Comparison of ENCODE assay signal across 10 cellular contexts in genomic region chr22:41541484-41541883, GRCh38. TPM values are rescaled to one million over a fixed set of nuclear protein-coding genes. Genes with fewer than 3 reads are reported as not detected.
DNase-seq lines count a peak whose midpoint lies in the region; ATAC-seq and TF ChIP-seq lines count a peak whose summit lies in the region.
"Had no signal": no experiment of that assay in that cellular context is flagged by ENCODE, and none has a peak within 500 bp of the region (broad histone marks: within the 10 kb centered on the region; RNA-seq: fewer than 3 reads in every experiment).

No MANE protein-coding gene starts in this region.

- H3K27me3 Mint-ChIP-seq in CD4-positive, alpha-beta T cell: no peaks in the 10 kb centered on the region
- no peaks in the 10 kb centered on the region for H3K27me3 Mint-ChIP-seq in IgD-negative memory B cell
- H3K27me3 Mint-ChIP-seq in activated naive CD8-positive, alpha-beta T cell treated with anti-CD3 and anti-CD28 coated beads, Interleukin-2, amount 50 U/mL, for 24 hours: no peaks in the 10 kb centered on the region
- H3K27me3 Mint-ChIP-seq in naive thymus-derived CD8-positive, alpha-beta T cell: no peaks in the 10 kb centered on the region

- intact Hi-C loops in CD4-positive, alpha-beta T cell (cut with DNase I, micrococcal nuclease): loop anchor here in 1 of 2 experiments (5.0 to 10.0 kb wide), 2 partner anchors 74 to 257 kb away; partner anchors contain the start of genes ACO2, PHF5A and RANGAP1

- POLR2A ChIA-PET in CD4-positive, alpha-beta T cell (lab: Charles Lee): no interaction called here
- POLR2A ChIA-PET in naive thymus-derived CD8-positive, alpha-beta T cell (lab: Charles Lee): interaction anchor here (1.0 kb wide), 1 partner anchor 10 kb away, joined by 3 read pairs; no protein-coding TSS in a partner anchor

- no peaks in the 10 kb centered on the region for H3K27me3 ChIP-seq in CD4-positive, alpha-beta T cell (ENCODE audit: control insufficient read depth, insufficient read depth, low read length)

- ATAC-seq in CD4-positive, alpha-beta T cell (ENCODE audit: poor library complexity): no peak
- ATAC-seq in activated naive CD8-positive, alpha-beta T cell treated with anti-CD3 and anti-CD28 coated beads, Interleukin-2, amount 50 U/mL, for 24 hours: no peak
- no peak for ATAC-seq in naive thymus-derived CD8-positive, alpha-beta T cell
- no peak for ATAC-seq in HG02763 (IDR thresholded peaks at IDR 0.05; ENCODE audit: unreplicated experiment)

- no peak for DNase-seq in CD4-positive, alpha-beta T cell
- DNase-seq in activated naive CD8-positive, alpha-beta T cell treated with anti-CD3 and anti-CD28 coated beads, Interleukin-2, amount 50 U/mL, for 24 hours: no peak
- no peak for DNase-seq in naive thymus-derived CD8-positive, alpha-beta T cell
- DNase-seq in T-helper 9 cell: no peak
- DNase-seq in islet precursor cell: no peak
- DNase-seq in UCSD-AML1 (lab: John Stamatoyannopoulos, UW; ENCODE audit: unreplicated experiment): no peak
- DNase-seq: activated CD8-positive, alpha-beta memory T cell treated with anti-CD3 and anti-CD28 coated beads, Interleukin-2, amount 50 U/mL, for 48 hours had no signal

- peaks cover 41% of the 10 kb centered on the region for H3K4me1 Mint-ChIP-seq in CD4-positive, alpha-beta T cell (ENCODE audit: low read depth)
- H3K4me1 Mint-ChIP-seq in IgD-negative memory B cell: peaks cover 19 to 27% (median 24%) of the 10 kb centered on the region in 3 donors
- H3K4me1 Mint-ChIP-seq in activated naive CD8-positive, alpha-beta T cell treated with anti-CD3 and anti-CD28 coated beads, Interleukin-2, amount 50 U/mL, for 24 hours: peaks cover 42% of the 10 kb centered on the region
- H3K4me1 Mint-ChIP-seq in naive thymus-derived CD8-positive, alpha-beta T cell: peaks cover 23 to 59% (median 51%) of the 10 kb centered on the region in 4 donors

- no peaks in the 10 kb centered on the region for H3K9me3 ChIP-seq in CD4-positive, alpha-beta T cell (ENCODE audit: control insufficient read depth, low read length)

- CTCF ChIA-PET in CD4-positive, alpha-beta T cell (lab: Charles Lee): no interaction called here

- H3K27ac Mint-ChIP-seq in CD4-positive, alpha-beta T cell: peak overlapping the region; percentile 26
- H3K27ac Mint-ChIP-seq in IgD-negative memory B cell: peak overlapping the region in 1 of 3 donors; percentile 84
- peak overlapping the region; percentile 34 for H3K27ac Mint-ChIP-seq in activated naive CD8-positive, alpha-beta T cell treated with anti-CD3 and anti-CD28 coated beads, Interleukin-2, amount 50 U/mL, for 24 hours
- H3K27ac Mint-ChIP-seq in naive thymus-derived CD8-positive, alpha-beta T cell: peak overlapping the region in 9 of 10 donors; percentile 13 to 98 (median 57)

- TF ChIP-seq CTCF in CD4-positive, alpha-beta T cell (IDR thresholded peaks at IDR 0.05): no peak

- peaks cover 28% of the 10 kb centered on the region for H3K36me3 Mint-ChIP-seq in CD4-positive, alpha-beta T cell (ENCODE audit: low read depth)
- H3K36me3 Mint-ChIP-seq in IgD-negative memory B cell: no peaks in the 10 kb centered on the region
- H3K36me3 Mint-ChIP-seq in activated naive CD8-positive, alpha-beta T cell treated with anti-CD3 and anti-CD28 coated beads, Interleukin-2, amount 50 U/mL, for 24 hours (ENCODE audit: low read depth): peaks cover 22% of the 10 kb centered on the region
- H3K36me3 Mint-ChIP-seq in naive thymus-derived CD8-positive, alpha-beta T cell: peaks cover 0 to 20% (median 0%) of the 10 kb centered on the region in 3 donors

- no peaks in the 10 kb centered on the region for H3K9me3 Mint-ChIP-seq in CD4-positive, alpha-beta T cell
- no peaks in the 10 kb centered on the region for H3K9me3 Mint-ChIP-seq in IgD-negative memory B cell
- H3K9me3 Mint-ChIP-seq in activated naive CD8-positive, alpha-beta T cell treated with anti-CD3 and anti-CD28 coated beads, Interleukin-2, amount 50 U/mL, for 24 hours: no peaks in the 10 kb centered on the region
- H3K9me3 Mint-ChIP-seq in naive thymus-derived CD8-positive, alpha-beta T cell: no peaks in the 10 kb centered on the region

- no peak overlapping the region for H3K27ac ChIP-seq in CD4-positive, alpha-beta T cell (ENCODE audit: low read depth, low read length)

- H3K4me3 Mint-ChIP-seq in CD4-positive, alpha-beta T cell: peak overlapping the region; percentile 44
- H3K4me3 Mint-ChIP-seq in IgD-negative memory B cell: peak overlapping the region; percentile 2 to 75 (median 61)
- H3K4me3 Mint-ChIP-seq in activated naive CD8-positive, alpha-beta T cell treated with anti-CD3 and anti-CD28 coated beads, Interleukin-2, amount 50 U/mL, for 24 hours: peak overlapping the region; percentile 82
- peak overlapping the region in 9 of 10 donors; percentile 0 to 64 (median 27) for H3K4me3 Mint-ChIP-seq in naive thymus-derived CD8-positive, alpha-beta T cell

RNA-seq across cellular contexts. Expression of gene POLR3H, which starts 2.8 kb away (rescaled TPM):
- total RNA-seq in CD4-positive, alpha-beta T cell: 10 to 100 TPM; 13.4 to 17.3 TPM
- polyA plus RNA-seq in IgD-negative memory B cell: 15.9 TPM
- 10 to 100 TPM; 50.5 to 54.6 TPM for total RNA-seq in naive thymus-derived CD8-positive, alpha-beta T cell
- polyA plus RNA-seq in naive thymus-derived CD8-positive, alpha-beta T cell: 10 to 100 TPM; 24.7 to 30.9 (median 27.6) TPM

RNA-seq across cellular contexts. Expression of gene CSDC2, which starts 19.3 kb away (rescaled TPM):
- total RNA-seq in CD4-positive, alpha-beta T cell: not detected
- not detected for polyA plus RNA-seq in IgD-negative memory B cell
- not detected for total RNA-seq in naive thymus-derived CD8-positive, alpha-beta T cell
- polyA plus RNA-seq in naive thymus-derived CD8-positive, alpha-beta T cell: not detected
- total RNA-seq: T-helper 1 cell treated with Interleukin-12 subunit alpha and Interleukin-12 subunit beta and Interleukin-4 antibody, amounts not matched to agents 30 ng/mL and 1 ng/mL, for 36 hours had no signal

RNA-seq across cellular contexts. Expression of gene PMM1, which starts 48.2 kb away (rescaled TPM):
- 10 to 100 TPM; 24.8 to 25.5 TPM for total RNA-seq in CD4-positive, alpha-beta T cell
- polyA plus RNA-seq in IgD-negative memory B cell: 21.8 TPM
- total RNA-seq in naive thymus-derived CD8-positive, alpha-beta T cell: 10 to 100 TPM; 30.9 to 32.3 TPM
- 10 to 100 TPM; 29.9 to 32.8 (median 32.4) TPM for polyA plus RNA-seq in naive thymus-derived CD8-positive, alpha-beta T cell

Comparison
In these comparisons a context has a peak if more than half of its experiments do, and no peak if none do; other contexts are left out.
1. H3K4me3 Mint-ChIP-seq: peak in every context shown above with its lines; median percentile 82 in activated naive CD8-positive, alpha-beta T cell treated with anti-CD3 and anti-CD28 coated beads, Interleukin-2, amount 50 U/mL, for 24 hours; 61 in IgD-negative memory B cell; 44 in CD4-positive, alpha-beta T cell; 27 in naive thymus-derived CD8-positive, alpha-beta T cell.